Comparison of ENCODE assay signal across 20 cellular contexts in genomic region chr19:38569368-38569983, GRCh38. TPM values are rescaled to one million over a fixed set of nuclear protein-coding genes. Genes with fewer than 3 reads are reported as not detected.
DNase-seq lines count a peak whose midpoint lies in the region; ATAC-seq, FAIRE-seq and TF ChIP-seq lines count a peak whose summit lies in the region.
"Had no signal": no experiment of that assay in that cellular context is flagged by ENCODE, and none has a peak within 500 bp of the region (broad histone marks: within the 10 kb centered on the region; RNA-seq: fewer than 3 reads in every experiment).

No MANE protein-coding gene starts in this region.

- H3K4me1 Mint-ChIP-seq in activated T-cell treated with anti-CD3 and anti-CD28 coated beads, Interleukin-2, amount 50 U/mL, for 72 hours (ENCODE audit: low read depth) = peaks cover 6% of the 10 kb centered on the region
- H3K4me1 Mint-ChIP-seq in activated T-cell treated with anti-CD3 and anti-CD28 coated beads, Interleukin-2, amount 50 U/mL, for 24 hours (ENCODE audit: low read depth) = peaks cover 7% of the 10 kb centered on the region
- peaks cover 0 to 10% (median 6%) of the 10 kb centered on the region in 4 donors for H3K4me1 Mint-ChIP-seq in CD4-positive, alpha-beta memory T cell

- CTCF ChIA-PET in Panc1 (lab: Charles Lee) = interaction anchor here (0.6 to 0.7 kb wide), 2 partner anchors 27 to 63 kb away, joined by 3 to 6 read pairs; no protein-coding TSS in a partner anchor
- CTCF ChIA-PET in CD4-positive, alpha-beta memory T cell (lab: Charles Lee; ENCODE audit: partially characterized antibody) = no interaction called here

- intact Hi-C loops in Panc1 (cut with micrococcal nuclease; ENCODE audit: unreplicated experiment) = no loop called here
- intact Hi-C loops in CD4-positive, alpha-beta memory T cell (cut with micrococcal nuclease) = no loop called here

- no peak overlapping the region for H3K27ac ChIP-seq in Panc1 (ENCODE audit: low read length)
- H3K27ac ChIP-seq in CD4-positive, alpha-beta memory T cell (ENCODE audit: low read depth, low read length) = no peak overlapping the region

- peak; percentile 13 to 20 for DNase-seq in activated T-cell treated with anti-CD3 and anti-CD28 coated beads, Interleukin-2, amount 50 U/mL, for 72 hours
- DNase-seq in activated T-cell treated with anti-CD3 and anti-CD28 coated beads, Interleukin-2, amount 50 U/mL, for 24 hours = no peak
- DNase-seq in GM12891 (ENCODE audit: insufficient read length, low spot score) = no peak
- no peak for DNase-seq in Panc1 (ENCODE audit: low read depth, low spot score)
- peak; percentile 28 for DNase-seq in myocyte (ENCODE audit: low read depth)
- DNase-seq in CD4-positive, alpha-beta memory T cell = no peak
- DNase-seq in Kasumi-1 (lab: John Stamatoyannopoulos, UW) = no peak
- DNase-seq: ACHN; CD4-positive, alpha-beta T cell; EL; KG1; MG63; NCI-H1092 treated with DMSO at 0.1 percent for 48 hours; NCI-H187 treated with DMSO at 0.1 percent for 48 hours; NCI-H446; NCI-H748 treated with DMSO at 0.1 percent for 48 hours; PC-3; SK-N-SH had no signal

- H3K36me3 Mint-ChIP-seq in activated T-cell treated with anti-CD3 and anti-CD28 coated beads, Interleukin-2, amount 50 U/mL, for 72 hours (ENCODE audit: insufficient read depth in 2 of 2) = no peaks in the 10 kb centered on the region
- no peaks in the 10 kb centered on the region for H3K36me3 Mint-ChIP-seq in activated T-cell treated with anti-CD3 and anti-CD28 coated beads, Interleukin-2, amount 50 U/mL, for 24 hours (ENCODE audit: low read depth)
- no peaks in the 10 kb centered on the region for H3K36me3 Mint-ChIP-seq in CD4-positive, alpha-beta memory T cell

- no peaks in the 10 kb centered on the region for H3K27me3 ChIP-seq in Panc1 (ENCODE audit: control insufficient read depth, insufficient read depth, low read length)
- H3K27me3 ChIP-seq in CD4-positive, alpha-beta memory T cell (ENCODE audit: insufficient read depth, low read length) = no peaks in the 10 kb centered on the region
- H3K27me3 ChIP-seq: MG63 had no signal

- no peak for TF ChIP-seq POLR2A in GM12891 (IDR thresholded peaks at IDR 0.05; ENCODE audit: low read depth, low read length)

- H3K4me1 ChIP-seq in Panc1 (ENCODE audit: control insufficient read depth, insufficient read depth, low read length) = peaks cover 7% of the 10 kb centered on the region; the same call in 1 of the 2 replicates
- H3K4me1 ChIP-seq in CD4-positive, alpha-beta memory T cell (ENCODE audit: insufficient read depth, low read length) = peaks cover 3% of the 10 kb centered on the region

- H3K9me3 ChIP-seq in Panc1 (ENCODE audit: control insufficient read depth, insufficient read depth, low read depth, low read length) = no peaks in the 10 kb centered on the region
- no peaks in the 10 kb centered on the region for H3K9me3 ChIP-seq in CD4-positive, alpha-beta memory T cell (ENCODE audit: control insufficient read depth in 1 of 2, low read length in 2 of 2)
- H3K9me3 ChIP-seq: MG63, SK-N-SH had no signal

- POLR2A ChIA-PET in Panc1 (lab: Charles Lee) = interaction anchor here (0.6 to 1.4 kb wide), 8 partner anchors 10 to 1415 kb away, joined by 3 to 10 read pairs (median 4); no protein-coding TSS in a partner anchor
- POLR2A ChIA-PET in CD4-positive, alpha-beta memory T cell (lab: Charles Lee; ENCODE audit: partially characterized antibody) = no interaction called here

- H3K9me3 Mint-ChIP-seq in activated T-cell treated with anti-CD3 and anti-CD28 coated beads, Interleukin-2, amount 50 U/mL, for 72 hours = no peaks in the 10 kb centered on the region
- H3K9me3 Mint-ChIP-seq in activated T-cell treated with anti-CD3 and anti-CD28 coated beads, Interleukin-2, amount 50 U/mL, for 24 hours = no peaks in the 10 kb centered on the region
- H3K9me3 Mint-ChIP-seq in CD4-positive, alpha-beta memory T cell = no peaks in the 10 kb centered on the region
- H3K9me3 Mint-ChIP-seq: CD4-positive, alpha-beta T cell had no signal

- in situ Hi-C loops in Panc1 (cut with HindIII; ENCODE audit: low pct_unique_long_range_greater_than_20kb, low sequenced_read_pairs) = no loop called here

- H3K27ac Mint-ChIP-seq in activated T-cell treated with anti-CD3 and anti-CD28 coated beads, Interleukin-2, amount 50 U/mL, for 72 hours = no peak overlapping the region
- H3K27ac Mint-ChIP-seq in activated T-cell treated with anti-CD3 and anti-CD28 coated beads, Interleukin-2, amount 50 U/mL, for 24 hours = no peak overlapping the region
- H3K27ac Mint-ChIP-seq in CD4-positive, alpha-beta memory T cell = no peak overlapping the region
- H3K27ac Mint-ChIP-seq: B cell; CD4-positive, alpha-beta T cell had no signal

- no peak overlapping the region for H3K4me3 ChIP-seq in Panc1 (ENCODE audit: low read depth in 2 of 2, low read length in 2 of 2)
- H3K4me3 ChIP-seq in CD4-positive, alpha-beta memory T cell (ENCODE audit: low read length in 2 of 2) = no peak overlapping the region
- H3K4me3 ChIP-seq: MG63 had no signal

- H3K4me3 Mint-ChIP-seq in activated T-cell treated with anti-CD3 and anti-CD28 coated beads, Interleukin-2, amount 50 U/mL, for 72 hours = no peak overlapping the region
- H3K4me3 Mint-ChIP-seq in activated T-cell treated with anti-CD3 and anti-CD28 coated beads, Interleukin-2, amount 50 U/mL, for 24 hours = no peak overlapping the region
- no peak overlapping the region for H3K4me3 Mint-ChIP-seq in CD4-positive, alpha-beta memory T cell
- H3K4me3 Mint-ChIP-seq: B cell; CD4-positive, alpha-beta T cell had no signal

- no peaks in the 10 kb centered on the region for H3K36me3 ChIP-seq in Panc1 (ENCODE audit: control insufficient read depth, insufficient read depth, low read length)
- no peaks in the 10 kb centered on the region for H3K36me3 ChIP-seq in CD4-positive, alpha-beta memory T cell (ENCODE audit: insufficient read depth, low read length)
- H3K36me3 ChIP-seq: MG63 had no signal

- FAIRE-seq in GM12891 (lab: Jason Lieb, UNC) = peak; percentile 71
- FAIRE-seq: D721Med had no signal

- peaks cover 19% of the 10 kb centered on the region for H3K27me3 Mint-ChIP-seq in activated T-cell treated with anti-CD3 and anti-CD28 coated beads, Interleukin-2, amount 50 U/mL, for 72 hours (ENCODE audit: low read depth)
- peaks cover 15% of the 10 kb centered on the region for H3K27me3 Mint-ChIP-seq in activated T-cell treated with anti-CD3 and anti-CD28 coated beads, Interleukin-2, amount 50 U/mL, for 24 hours
- no peaks in the 10 kb centered on the region for H3K27me3 Mint-ChIP-seq in CD4-positive, alpha-beta memory T cell

- no peak for TF ChIP-seq CTCF in Panc1 (IDR thresholded peaks at IDR 0.05)

- peak; percentile 52 to 56 for ATAC-seq in activated T-cell treated with anti-CD3 and anti-CD28 coated beads, Interleukin-2, amount 50 U/mL, for 72 hours (replicated peaks in 1 of 2)
- ATAC-seq in Panc1 = no peak
- ATAC-seq: PC-3 had no signal

- BruUV-seq in Panc1 (replicated peaks; lab: Mats Ljungman, UMichigan) = TSS peak; percentile 70

TF ChIP-seq in GM12891, 5 proteins besides CTCF, POLR2A, EP300 and RAD21:
- TF ChIP-seq SPI1 (IDR thresholded peaks at IDR 0.05; ENCODE audit: low read depth, low read length) = no peak
- no peak for TF ChIP-seq TAF1 (IDR thresholded peaks at IDR 0.05; ENCODE audit: low read depth, low read length)
- no peak for TF ChIP-seq PAX5 (IDR thresholded peaks at IDR 0.05; ENCODE audit: insufficient read depth, low read length, severe bottlenecking)
- TF ChIP-seq POU2F2 (IDR thresholded peaks at IDR 0.05; ENCODE audit: low read depth, low read length) = no peak
- no peak for TF ChIP-seq POLR2AphosphoS5 (IDR thresholded peaks at IDR 0.05; ENCODE audit: low read depth, low read length)

RNA-seq across cellular contexts. Expression of gene MAP4K1, which starts 48.3 kb away (rescaled TPM):
- 100 to 1,000 TPM; 261 to 262 TPM for total RNA-seq in activated T-cell treated with anti-CD3 and anti-CD28 coated beads, Interleukin-2, amount 50 U/mL, for 72 hours
- polyA plus RNA-seq in GM12891 (2012; ENCODE audit: low read depth, missing spikeins) = 123 TPM
- total RNA-seq in Panc1 (2021; ENCODE audit: unreplicated experiment) (11.1 TPM), myocyte (0.13 and 0.57 TPM in 2 replicates)
- polyA plus RNA-seq in Panc1 (2012; ENCODE audit: insufficient read length) = 9.2 TPM
- polyA plus RNA-seq in myocyte (2012) = 1.4 TPM
- 100 to 1,000 TPM; 346 to 361 TPM for total RNA-seq in CD4-positive, alpha-beta memory T cell
- polyA plus RNA-seq in CD4-positive, alpha-beta memory T cell = 100 to 1,000 TPM; 142 to 177 TPM

RNA-seq across cellular contexts. Expression of gene EIF3K, which starts 49.5 kb away (rescaled TPM):
- total RNA-seq in activated T-cell treated with anti-CD3 and anti-CD28 coated beads, Interleukin-2, amount 50 U/mL, for 72 hours = 100 to 1,000 TPM; 219 to 237 TPM
- 367 TPM for polyA plus RNA-seq in GM12891 (2012; ENCODE audit: low read depth, missing spikeins)
- total RNA-seq in Panc1 (2021; ENCODE audit: unreplicated experiment) = 2,011 TPM
- 2,958 TPM for polyA plus RNA-seq in Panc1 (2012; ENCODE audit: insufficient read length)
- 228 and 269 TPM in 2 replicates for total RNA-seq in myocyte
- polyA plus RNA-seq in myocyte (2012) = 276 TPM
- 100 to 1,000 TPM; 320 to 340 TPM for total RNA-seq in CD4-positive, alpha-beta memory T cell
- 100 to 1,000 TPM; 364 to 424 TPM for polyA plus RNA-seq in CD4-positive, alpha-beta memory T cell

Comparison
In these comparisons a context has a peak if more than half of its experiments do, and no peak if none do; other contexts are left out.
1. DNase-seq: peak in activated T-cell treated with anti-CD3 and anti-CD28 coated beads, Interleukin-2, amount 50 U/mL, for 72 hours (2 of 2) and myocyte (single experiment); none in activated T-cell treated with anti-CD3 and anti-CD28 coated beads, Interleukin-2, amount 50 U/mL, for 24 hours (single experiment), GM12891 (single experiment), Panc1 (single experiment), CD4-positive, alpha-beta memory T cell (0 of 5) and Kasumi-1 (0 of 2).
2. RNA of gene MAP4K1, which starts 48.3 kb away (total RNA-seq): 346 to 361 TPM in CD4-positive, alpha-beta memory T cell and 261 to 262 TPM in activated T-cell treated with anti-CD3 and anti-CD28 coated beads, Interleukin-2, amount 50 U/mL, for 72 hours; 11.1 TPM in Panc1 (single experiment) and 0.13 to 0.57 TPM in myocyte; every median in the first group is over 10 times any median in the second.